Comparison of ENCODE assay signal across 8 cellular contexts in genomic region chr20:2751868-2752630, GRCh38. TPM values are rescaled to one million over a fixed set of nuclear protein-coding genes. Genes with fewer than 3 reads are reported as not detected.
DNase-seq lines count a peak whose midpoint lies in the region; ATAC-seq and TF ChIP-seq lines count a peak whose summit lies in the region.

No MANE protein-coding gene starts in this region.

- H3K4me3 ChIP-seq in breast epithelium (peak overlapping the region; percentile 38 to 68 (median 60)), thymus (ENCODE audit: low read length) (peak overlapping the region; percentile 36)

- H3K9me3 ChIP-seq in breast epithelium (no peaks in the 10 kb centered on the region), thymus (ENCODE audit: control insufficient read depth) (peaks cover 1% of the 10 kb centered on the region)

- H3K36me3 Mint-ChIP-seq in memory B cell = no peaks in the 10 kb centered on the region

- H3K27me3 ChIP-seq in breast epithelium (peaks cover 0 to 3% of the 10 kb centered on the region in 2 donors), thymus (ENCODE audit: control insufficient read depth, insufficient read depth) (peaks cover 55% of the 10 kb centered on the region)

- ATAC-seq in memory B cell (ENCODE audit: low read depth) = peak; percentile 74
- ATAC-seq in GM19395 (IDR thresholded peaks at IDR 0.05; ENCODE audit: unreplicated experiment) = no peak

- DNase-seq in NCI-H146 (lab: John Stamatoyannopoulos, UW) = peak; percentile 63
- DNase-seq in NCI-H146 treated with DMSO at 0.1 percent for 48 hours (lab: John Stamatoyannopoulos, UW; ENCODE audit: unreplicated experiment) = no peak
- peak in 4 of 5 donors; percentile 30 to 56 (median 37) for DNase-seq in T-helper 1 cell
- DNase-seq in breast epithelium (ENCODE audit: low spot score in 2 of 2) = no peak
- peak in 1 of 2 donors; percentile 56 for DNase-seq in memory B cell (ENCODE audit: low spot score in 2 of 2)
- no peak for DNase-seq in hypothalamus (lab: John Stamatoyannopoulos, UW)

- H3K27ac ChIP-seq in breast epithelium = peak overlapping the region; percentile 74 to 85
- no peak overlapping the region for H3K27ac ChIP-seq in thymus (ENCODE audit: low read depth)

- H3K4me1 ChIP-seq in breast epithelium = no peaks in the 10 kb centered on the region
- peaks cover 11% of the 10 kb centered on the region for H3K4me1 ChIP-seq in thymus (ENCODE audit: control insufficient read depth, insufficient read depth, low read length)

- peaks cover 17% of the 10 kb centered on the region for H3K4me1 Mint-ChIP-seq in memory B cell

- no peak overlapping the region for H3K27ac Mint-ChIP-seq in memory B cell

- H3K36me3 ChIP-seq in breast epithelium (no peaks in the 10 kb centered on the region), thymus (ENCODE audit: control insufficient read depth, insufficient read depth) (no peaks in the 10 kb centered on the region)

- H3K4me3 Mint-ChIP-seq in memory B cell = no peak overlapping the region

- intact Hi-C loops in breast epithelium (cut with DNase I; ENCODE audit: low total_unique reads) = no loop called here

- peaks cover 3% of the 10 kb centered on the region for H3K9me3 Mint-ChIP-seq in memory B cell

- TF ChIP-seq POLR2A in breast epithelium (IDR thresholded peaks at IDR 0.05) = no peak

- peak in 1 of 3 donors; percentile 24 for TF ChIP-seq CTCF in breast epithelium (IDR thresholded peaks at IDR 0.05)

- H3K27me3 Mint-ChIP-seq in memory B cell = peaks cover 45% of the 10 kb centered on the region

- WGBS in thymus = 2% methylated on average over 100 of the region's 100 CpGs

RNA-seq across cellular contexts. Expression of gene CPXM1, which starts 48.4 kb away (rescaled TPM):
- 10 to 100 TPM; 23.1 to 45.4 (median 28.5) TPM for total RNA-seq in breast epithelium
- 14.1 TPM for polyA plus RNA-seq in thymus

RNA-seq across cellular contexts. Expression of gene EBF4, which starts 59.5 kb away (rescaled TPM):
- 10 to 100 TPM in 2 of 3 donors, 1 to 10 TPM in 1; 1.6 to 22.0 (median 22.0) TPM for total RNA-seq in breast epithelium
- polyA plus RNA-seq in thymus = 9.9 TPM

Comparison
In these comparisons a context has a peak if more than half of its experiments do, and no peak if none do; other contexts are left out.
1. DNase-seq: peak in NCI-H146 (single experiment) and T-helper 1 cell (4 of 5); none in NCI-H146 treated with DMSO at 0.1 percent for 48 hours (single experiment), breast epithelium (0 of 2) and hypothalamus (0 of 51).